In the genomic region with DNA sequence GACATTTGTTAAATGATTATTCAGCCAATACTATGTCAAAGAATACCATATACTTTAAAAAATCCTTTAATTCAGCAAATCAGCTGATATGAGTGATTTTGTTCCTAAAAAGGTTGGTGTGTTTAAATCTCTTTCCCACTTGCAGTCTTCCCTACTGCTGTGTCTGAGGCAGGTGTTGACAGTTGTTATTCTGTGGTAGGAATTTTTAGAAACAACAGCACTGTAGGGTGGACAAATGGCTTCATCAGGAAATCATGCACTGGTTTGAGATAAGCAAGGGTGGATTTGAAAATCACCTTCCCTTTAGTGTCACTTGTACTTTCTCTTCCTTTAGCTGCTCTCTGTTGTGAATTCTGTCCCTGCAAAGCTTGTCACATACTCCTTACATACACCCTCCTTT, we compare ENCODE assay signal across 19 cellular contexts.
"Had no signal": no experiment of that assay in that cellular context is flagged by ENCODE, and none has a peak within 500 bp of the region (broad histone marks: within the 10 kb centered on the region; RNA-seq: fewer than 3 reads in every experiment).

No MANE protein-coding gene starts in this region.

- H3K36me3 Mint-ChIP-seq: activated naive CD8-positive, alpha-beta T cell treated with anti-CD3 and anti-CD28 coated beads for 36 hours; brain; immature natural killer cell; naive B cell had no signal

- H3K27ac ChIP-seq: foreskin keratinocyte, ovary, skin epidermis had no signal

- H3K4me3 ChIP-seq: ovary, skin epidermis had no signal

- ATAC-seq: activated T-cell treated with anti-CD3 and anti-CD28 coated beads, Interleukin-2, amount 50 U/mL, for 72 hours; foreskin keratinocyte had no signal

- H3K4me1 Mint-ChIP-seq: immature natural killer cell, naive B cell had no signal

- H3K27me3 Mint-ChIP-seq: activated CD4-positive, alpha-beta T cell treated with anti-CD3 and anti-CD28 coated beads, Interleukin-2, amount 10 ng/mL, durations not matched to agents 24 days and 14 days; activated naive CD8-positive, alpha-beta T cell treated with anti-CD3 and anti-CD28 coated beads for 36 hours; naive B cell had no signal

- H3K9me3 Mint-ChIP-seq: activated T-cell treated with anti-CD3 and anti-CD28 coated beads, Interleukin-2, amount 50 U/mL, for 72 hours; brain; immature natural killer cell; naive B cell had no signal

- H3K4me3 Mint-ChIP-seq: activated CD4-positive, alpha-beta T cell treated with anti-CD3 and anti-CD28 coated beads, Interleukin-2, amount 10 ng/mL, durations not matched to agents 24 days and 14 days; activated naive CD8-positive, alpha-beta T cell treated with anti-CD3 and anti-CD28 coated beads for 36 hours; activated T-cell treated with anti-CD3 and anti-CD28 coated beads, Interleukin-2, amount 50 U/mL, for 72 hours; brain; immature natural killer cell; naive B cell had no signal

- H3K27me3 ChIP-seq: foreskin keratinocyte, ovary had no signal

- H3K27ac Mint-ChIP-seq: activated CD4-positive, alpha-beta T cell treated with anti-CD3 and anti-CD28 coated beads, Interleukin-2, amount 10 ng/mL, durations not matched to agents 24 days and 14 days; activated naive CD8-positive, alpha-beta T cell treated with anti-CD3 and anti-CD28 coated beads for 36 hours; activated T-cell treated with anti-CD3 and anti-CD28 coated beads, Interleukin-2, amount 50 U/mL, for 72 hours; brain; immature natural killer cell; naive B cell had no signal

- H3K36me3 ChIP-seq: ovary had no signal

- H3K9me3 ChIP-seq: ovary had no signal

- DNase-seq: activated CD4-positive, alpha-beta T cell treated with anti-CD3 and anti-CD28 coated beads, Interleukin-2, amount 10 ng/mL, durations not matched to agents 24 days and 14 days; activated CD4-positive, CD25-positive, alpha-beta regulatory T cell; activated CD8-positive, alpha-beta memory T cell treated with anti-CD3 and anti-CD28 coated beads, Interleukin-2, amount 50 U/mL, for 48 hours; activated gamma-delta T cell treated with Interleukin-2 at 50 U/mL for 16 hours; activated naive CD8-positive, alpha-beta T cell treated with anti-CD3 and anti-CD28 coated beads for 36 hours; activated T-cell treated with anti-CD3 and anti-CD28 coated beads, Interleukin-2, amount 50 U/mL, for 72 hours; amygdala; effector memory CD4-positive, alpha-beta T cell; foreskin keratinocyte; immature natural killer cell; naive B cell; ovary; stimulated activated CD4-positive, alpha-beta T cell treated with anti-CD3 and anti-CD28 coated beads, Interleukin-15, amount 100 ng/mL, for 24 hours; stimulated activated CD4-positive, alpha-beta T cell treated with anti-CD3 and anti-CD28 coated beads, Interleukin-4, amount 100 ng/mL, for 4 hours; stimulated activated CD8-positive, alpha-beta memory T cell treated with anti-CD3 and anti-CD28 coated beads, Interleukin-4, amount 100 ng/mL, for 48 hours; stimulated activated naive CD4-positive, alpha-beta T cell treated with Interleukin-2 at 50 U/mL for 16 hours; trophoblast cell had no signal
